ENCODE assay signal across 8 cellular contexts in the genomic region with DNA sequence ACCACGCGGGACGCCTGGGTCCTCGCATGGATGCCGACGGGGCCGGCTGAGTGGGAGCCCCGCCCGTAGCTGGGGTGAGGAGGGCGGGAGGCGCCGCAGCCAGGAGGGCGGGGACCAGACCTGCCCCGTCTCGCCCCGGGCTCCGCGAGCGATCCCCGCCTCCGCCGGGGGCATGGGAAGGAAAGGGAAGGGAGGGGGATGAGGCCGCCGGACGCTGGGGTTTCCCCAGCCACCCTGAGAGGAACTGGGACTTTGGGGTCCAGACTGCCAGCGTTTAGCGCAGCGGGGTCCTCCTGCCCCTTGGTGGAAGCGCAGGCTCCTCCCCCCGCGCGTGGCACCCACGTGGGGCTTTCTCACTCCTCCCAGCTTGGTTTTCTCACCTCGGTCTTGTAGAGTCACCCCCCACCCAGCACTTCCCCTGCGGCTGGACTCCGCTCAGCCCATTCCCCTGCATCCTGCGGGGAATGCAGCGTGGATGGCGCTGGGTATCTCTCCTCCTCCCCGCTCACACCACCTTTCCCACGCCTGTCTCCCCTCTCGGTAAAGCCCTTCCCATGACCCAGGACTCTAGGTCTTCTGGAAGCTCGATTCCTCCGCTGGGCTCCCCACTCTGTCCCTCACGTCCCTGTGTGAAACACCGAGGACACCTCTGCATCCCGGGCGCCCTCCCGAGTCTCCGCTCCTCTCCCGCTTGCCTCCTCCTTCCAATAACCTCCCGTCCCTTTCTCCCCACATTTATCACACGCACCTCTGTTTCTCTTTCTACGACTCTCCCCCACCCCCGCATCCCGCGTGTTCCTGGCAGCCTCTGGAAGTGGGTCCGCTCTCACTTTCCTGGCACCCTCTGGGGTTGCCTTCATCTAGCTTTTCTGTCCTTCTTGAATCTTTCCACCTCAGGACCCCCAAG. TPM values are rescaled to one million over a fixed set of nuclear protein-coding genes. Genes with fewer than 3 reads are reported as not detected.
A peak's percentile ranks its signal among the peaks of the same experiment; 100 is the strongest.
DNase-seq lines count a peak whose midpoint lies in the region; ATAC-seq and TF ChIP-seq lines count a peak whose summit lies in the region.

No MANE protein-coding gene starts in this region.

- H3K9me3 ChIP-seq in right lobe of liver, result no peaks in the 10 kb centered on the region

- in situ Hi-C loops in KBM-7 (cut with MboI; ENCODE audit: low pct_unique_long_range_greater_than_20kb, low sequenced_read_pairs), result no loop called here

- ATAC-seq in GM19397 (IDR thresholded peaks at IDR 0.05; ENCODE audit: unreplicated experiment) (peak; percentile 42), right lobe of liver (peak; percentile 47 to 62 (median 58))

- peak overlapping the region in 2 of 3 donors; percentile 41 to 66 for H3K27ac ChIP-seq in right lobe of liver

- H3K36me3 ChIP-seq in right lobe of liver, result no peaks in the 10 kb centered on the region

- H3K4me3 ChIP-seq in choroid plexus epithelial cell (ENCODE audit: low read depth, low read length), result peak overlapping the region; percentile 77
- peak overlapping the region; percentile 51 to 62 (median 60) for H3K4me3 ChIP-seq in right lobe of liver

- WGBS in right lobe of liver (ENCODE audit: insufficient coverage, low coverage, low lambda C conversion rate, missing lambda C conversion rate), result under 1% methylated on average over 30 of the region's 58 CpGs

- TF ChIP-seq POLR2A in right lobe of liver (IDR thresholded peaks at IDR 0.05), result no peak

- intact Hi-C loops in right lobe of liver (cut with DNase I), result no loop called here

- peak in 10 of 14 donors; percentile 16 to 68 (median 42) for DNase-seq in C1 segment of cervical spinal cord (lab: John Stamatoyannopoulos, UW)
- peak; percentile 85 for DNase-seq in KBM-7
- peak; percentile 68 for DNase-seq in activated CD4-positive, alpha-beta T cell treated with anti-CD3 and anti-CD28 coated beads for 24 hours (ENCODE audit: low read depth in 2 of 2)
- DNase-seq in choroid plexus epithelial cell (ENCODE audit: low read depth), result peak; percentile 55
- peak; percentile 66 to 82 (median 73) for DNase-seq in right lobe of liver
- peak; percentile 57 to 69 (median 59) for DNase-seq in stimulated activated CD4-positive, alpha-beta T cell treated with anti-CD3 and anti-CD28 coated beads, TNF-alpha, amount 100 ng/mL, for 1 hour (ENCODE audit: low read depth in 3 of 3, low spot score in 1 of 3)
- no peak for DNase-seq in NCI-H2029 (lab: John Stamatoyannopoulos, UW)

- peaks cover 0 to 18% (median 0%) of the 10 kb centered on the region in 4 donors for H3K4me1 ChIP-seq in right lobe of liver

- TF ChIP-seq CTCF in choroid plexus epithelial cell (conservative IDR thresholded peaks at IDR 0.05; ENCODE audit: low read depth, low read length), result no peak
- TF ChIP-seq CTCF in right lobe of liver (IDR thresholded peaks at IDR 0.05), result no peak

- H3K27me3 ChIP-seq in right lobe of liver, result no peaks in the 10 kb centered on the region

RNA-seq across cellular contexts. Expression of a gene that starts 2.1 kb away (rescaled TPM):
- total RNA-seq in right lobe of liver, result 10 to 100 TPM in 2 of 6 experiments, 1 to 10 TPM in 4; 4.9 to 19.1 (median 8.5) TPM

RNA-seq across cellular contexts. Expression of a gene that starts 12.4 kb away (rescaled TPM):
- 1 to 10 TPM; 1.7 to 4.4 (median 2.6) TPM for total RNA-seq in right lobe of liver

RNA-seq across cellular contexts. Expression of a gene that starts 24.7 kb away (rescaled TPM):
- 1 to 10 TPM; 1.8 to 4.1 (median 3.0) TPM for total RNA-seq in right lobe of liver

RNA-seq across cellular contexts. Expression of a gene that starts 41.6 kb away (rescaled TPM):
- total RNA-seq in right lobe of liver, result 1 to 10 TPM; 4.6 to 7.2 (median 6.9) TPM

RNA-seq across cellular contexts. Expression of a gene that starts 45.6 kb away (rescaled TPM):
- total RNA-seq in right lobe of liver, result 10 to 100 TPM in 5 of 6 experiments, 1 to 10 TPM in 1; 6.1 to 26.6 (median 14.1) TPM
